ENCODE assay signal across 8 cellular contexts in genomic region chr2:231642631-231643493, GRCh38. TPM values are rescaled to one million over a fixed set of nuclear protein-coding genes. Genes with fewer than 3 reads are reported as not detected.
A peak's percentile ranks its signal among the peaks of the same experiment; 100 is the strongest.
DNase-seq lines count a peak whose midpoint lies in the region; ATAC-seq and TF ChIP-seq lines count a peak whose summit lies in the region.

No MANE protein-coding gene starts in this region.

- peak overlapping the region; percentile 64 for H3K4me3 Mint-ChIP-seq in activated naive CD4-positive, alpha-beta T cell treated with anti-CD3 and anti-CD28 coated beads, Interleukin-2, amount 10 ng/mL, durations not matched to agents 7 days and 5 days
- H3K4me3 Mint-ChIP-seq in glutamatergic neuron (ENCODE audit: unreplicated experiment), result peak overlapping the region; percentile 69

- TF ChIP-seq CTCF in GM12875 (IDR thresholded peaks at IDR 0.05; ENCODE audit: borderline replicate concordance, insufficient read depth, low read depth, low read length), result no peak
- no peak for TF ChIP-seq CTCF in glutamatergic neuron (IDR thresholded peaks at IDR 0.05; ENCODE audit: partially characterized antibody, unreplicated experiment)

- CTCF ChIA-PET in activated naive CD4-positive, alpha-beta T cell treated with anti-CD3 and anti-CD28 coated beads, Interleukin-2, amount 10 ng/mL, durations not matched to agents 7 days and 5 days (lab: Charles Lee), result interaction anchor here (0.8 to 1.5 kb wide), 6 partner anchors 17 to 34 kb away, joined by 3 to 4 read pairs (median 3); no protein-coding TSS in a partner anchor

- DNase-seq in SIG-M5 (lab: John Stamatoyannopoulos, UW) (peak; percentile 25), glutamatergic neuron (no peak), sciatic nerve (ENCODE audit: low spot score) (peak; percentile 88), hippocampal formation (lab: John Stamatoyannopoulos, UW) (no peak)
- DNase-seq in activated naive CD4-positive, alpha-beta T cell treated with anti-CD3 and anti-CD28 coated beads, Interleukin-2, amount 10 ng/mL, durations not matched to agents 7 days and 5 days, result peak; percentile 72

- peaks cover 32% of the 10 kb centered on the region for H3K4me1 Mint-ChIP-seq in activated naive CD4-positive, alpha-beta T cell treated with anti-CD3 and anti-CD28 coated beads, Interleukin-2, amount 10 ng/mL, durations not matched to agents 7 days and 5 days
- peaks cover 7% of the 10 kb centered on the region for H3K4me1 Mint-ChIP-seq in glutamatergic neuron (ENCODE audit: low read depth, unreplicated experiment)

- ATAC-seq in HG03066 (IDR thresholded peaks at IDR 0.05; ENCODE audit: low read depth, unreplicated experiment) (peak; percentile 68), sciatic nerve (peak; percentile 95), HG03439 (IDR thresholded peaks at IDR 0.05; ENCODE audit: unreplicated experiment) (no peak)

- no peaks in the 10 kb centered on the region for H3K9me3 Mint-ChIP-seq in activated naive CD4-positive, alpha-beta T cell treated with anti-CD3 and anti-CD28 coated beads, Interleukin-2, amount 10 ng/mL, durations not matched to agents 7 days and 5 days
- H3K9me3 Mint-ChIP-seq in glutamatergic neuron (ENCODE audit: unreplicated experiment), result peaks cover 2% of the 10 kb centered on the region

- H3K36me3 Mint-ChIP-seq in activated naive CD4-positive, alpha-beta T cell treated with anti-CD3 and anti-CD28 coated beads, Interleukin-2, amount 10 ng/mL, durations not matched to agents 7 days and 5 days, result no peaks in the 10 kb centered on the region
- no peaks in the 10 kb centered on the region for H3K36me3 Mint-ChIP-seq in glutamatergic neuron (ENCODE audit: unreplicated experiment)

- intact Hi-C loops in sciatic nerve (cut with DNase I), result no loop called here

- peaks cover 25% of the 10 kb centered on the region for H3K27me3 Mint-ChIP-seq in activated naive CD4-positive, alpha-beta T cell treated with anti-CD3 and anti-CD28 coated beads, Interleukin-2, amount 10 ng/mL, durations not matched to agents 7 days and 5 days
- peaks cover 4% of the 10 kb centered on the region for H3K27me3 Mint-ChIP-seq in glutamatergic neuron (ENCODE audit: unreplicated experiment)

- peak overlapping the region; percentile 88 for H3K27ac Mint-ChIP-seq in activated naive CD4-positive, alpha-beta T cell treated with anti-CD3 and anti-CD28 coated beads, Interleukin-2, amount 10 ng/mL, durations not matched to agents 7 days and 5 days
- H3K27ac Mint-ChIP-seq in glutamatergic neuron (ENCODE audit: unreplicated experiment), result peak overlapping the region; percentile 78

- peak overlapping the region; percentile 12 for H3K4me3 ChIP-seq in GM12875 (ENCODE audit: low read depth, low read length)

RNA-seq across cellular contexts. Expression of gene TEX44, which starts 50.2 kb away (rescaled TPM):
- total RNA-seq in glutamatergic neuron (ENCODE audit: unreplicated experiment) (not detected), sciatic nerve (not detected)

Comparison
In these comparisons a context has a peak if more than half of its experiments do, and no peak if none do; other contexts are left out.
1. DNase-seq: peak in SIG-M5 (single experiment), activated naive CD4-positive, alpha-beta T cell treated with anti-CD3 and anti-CD28 coated beads, Interleukin-2, amount 10 ng/mL, durations not matched to agents 7 days and 5 days (single experiment) and sciatic nerve (single experiment); none in glutamatergic neuron (single experiment) and hippocampal formation (0 of 2).